ENCODE assay signal across 2 cellular contexts in genomic region chr1:227125929-227126545, GRCh38.
A peak's percentile ranks its signal among the peaks of the same experiment; 100 is the strongest.
TF ChIP-seq lines count a peak whose summit lies in the region.

No MANE protein-coding gene starts in this region.

TF ChIP-seq in K562, 482 proteins besides CTCF, POLR2A, EP300 and RAD21:
- TF ChIP-seq GATA2 (CRISPR knock-in tag; IDR thresholded peaks at IDR 0.05) (0 out of 2 replicates have a peak, but pooled peaks have one; percentile 17), ASH1L (IDR thresholded peaks at IDR 0.05; ENCODE audit: borderline replicate concordance, low read depth, partially characterized antibody) (no peak)

TF ChIP-seq in HepG2, 621 proteins besides CTCF, POLR2A, EP300 and RAD21:
- TF ChIP-seq ZNF781 (CRISPR knock-in tag; IDR thresholded peaks at IDR 0.05; ENCODE audit: borderline replicate concordance, not compliant biosample characterization) = no peak
- no peak for TF ChIP-seq ZNF788 (CRISPR knock-in tag; IDR thresholded peaks at IDR 0.05; ENCODE audit: borderline replicate concordance)
- TF ChIP-seq DMAP1 (CRISPR knock-in tag; IDR thresholded peaks at IDR 0.05) = no peak
- TF ChIP-seq JUN (CRISPR knock-in tag; IDR thresholded peaks at IDR 0.05) = no peak
- no peak for TF ChIP-seq STAT5B (CRISPR knock-in tag; IDR thresholded peaks at IDR 0.05)
- no peak for TF ChIP-seq NFYB (CRISPR knock-in tag; IDR thresholded peaks at IDR 0.05)
- TF ChIP-seq, protein P1, sequence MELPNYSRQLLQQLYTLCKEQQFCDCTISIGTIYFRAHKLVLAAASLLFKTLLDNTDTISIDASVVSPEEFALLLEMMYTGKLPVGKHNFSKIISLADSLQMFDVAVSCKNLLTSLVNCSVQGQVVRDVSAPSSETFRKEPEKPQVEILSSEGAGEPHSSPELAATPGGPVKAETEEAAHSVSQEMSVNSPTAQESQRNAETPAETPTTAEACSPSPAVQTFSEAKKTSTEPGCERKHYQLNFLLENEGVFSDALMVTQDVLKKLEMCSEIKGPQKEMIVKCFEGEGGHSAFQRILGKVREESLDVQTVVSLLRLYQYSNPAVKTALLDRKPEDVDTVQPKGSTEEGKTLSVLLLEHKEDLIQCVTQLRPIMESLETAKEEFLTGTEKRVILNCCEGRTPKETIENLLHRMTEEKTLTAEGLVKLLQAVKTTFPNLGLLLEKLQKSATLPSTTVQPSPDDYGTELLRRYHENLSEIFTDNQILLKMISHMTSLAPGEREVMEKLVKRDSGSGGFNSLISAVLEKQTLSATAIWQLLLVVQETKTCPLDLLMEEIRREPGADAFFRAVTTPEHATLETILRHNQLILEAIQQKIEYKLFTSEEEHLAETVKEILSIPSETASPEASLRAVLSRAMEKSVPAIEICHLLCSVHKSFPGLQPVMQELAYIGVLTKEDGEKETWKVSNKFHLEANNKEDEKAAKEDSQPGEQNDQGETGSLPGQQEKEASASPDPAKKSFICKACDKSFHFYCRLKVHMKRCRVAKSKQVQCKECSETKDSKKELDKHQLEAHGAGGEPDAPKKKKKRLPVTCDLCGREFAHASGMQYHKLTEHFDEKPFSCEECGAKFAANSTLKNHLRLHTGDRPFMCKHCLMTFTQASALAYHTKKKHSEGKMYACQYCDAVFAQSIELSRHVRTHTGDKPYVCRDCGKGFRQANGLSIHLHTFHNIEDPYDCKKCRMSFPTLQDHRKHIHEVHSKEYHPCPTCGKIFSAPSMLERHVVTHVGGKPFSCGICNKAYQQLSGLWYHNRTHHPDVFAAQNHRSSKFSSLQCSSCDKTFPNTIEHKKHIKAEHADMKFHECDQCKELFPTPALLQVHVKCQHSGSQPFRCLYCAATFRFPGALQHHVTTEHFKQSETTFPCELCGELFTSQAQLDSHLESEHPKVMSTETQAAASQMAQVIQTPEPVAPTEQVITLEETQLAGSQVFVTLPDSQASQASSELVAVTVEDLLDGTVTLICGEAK (IDR thresholded peaks at IDR 0.05) = no peak
- TF ChIP-seq, protein P1 (CRISPR knock-in tag; IDR thresholded peaks at IDR 0.05) = no peak
- no peak for TF ChIP-seq KDM2A (CRISPR knock-in tag; IDR thresholded peaks at IDR 0.05; ENCODE audit: borderline replicate concordance, low read depth)
- TF ChIP-seq ZNF644 (CRISPR knock-in tag; IDR thresholded peaks at IDR 0.05; ENCODE audit: low read depth) = no peak
- TF ChIP-seq ZKSCAN1 (IDR thresholded peaks at IDR 0.05; ENCODE audit: low read length) = no peak
- no peak for TF ChIP-seq HDAC2 (CRISPR knock-in tag; IDR thresholded peaks at IDR 0.05)
- no peak for TF ChIP-seq ZNF672 (CRISPR knock-in tag; IDR thresholded peaks at IDR 0.05)
- no peak for TF ChIP-seq ATAD3A (CRISPR knock-in tag; IDR thresholded peaks at IDR 0.05)
- TF ChIP-seq, protein P2, sequence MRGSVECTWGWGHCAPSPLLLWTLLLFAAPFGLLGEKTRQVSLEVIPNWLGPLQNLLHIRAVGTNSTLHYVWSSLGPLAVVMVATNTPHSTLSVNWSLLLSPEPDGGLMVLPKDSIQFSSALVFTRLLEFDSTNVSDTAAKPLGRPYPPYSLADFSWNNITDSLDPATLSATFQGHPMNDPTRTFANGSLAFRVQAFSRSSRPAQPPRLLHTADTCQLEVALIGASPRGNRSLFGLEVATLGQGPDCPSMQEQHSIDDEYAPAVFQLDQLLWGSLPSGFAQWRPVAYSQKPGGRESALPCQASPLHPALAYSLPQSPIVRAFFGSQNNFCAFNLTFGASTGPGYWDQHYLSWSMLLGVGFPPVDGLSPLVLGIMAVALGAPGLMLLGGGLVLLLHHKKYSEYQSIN (CRISPR knock-in tag; IDR thresholded peaks at IDR 0.05; ENCODE audit: borderline replicate concordance) = no peak
- TF ChIP-seq RNF2 (conservative IDR thresholded peaks at IDR 0.05; ENCODE audit: low read depth) = no peak
- no peak for TF ChIP-seq ZNF773 (CRISPR knock-in tag; IDR thresholded peaks at IDR 0.05; ENCODE audit: borderline replicate concordance)
- no peak for TF ChIP-seq ZNF772 (CRISPR knock-in tag; IDR thresholded peaks at IDR 0.05)
- no peak for TF ChIP-seq ZNF335 (CRISPR knock-in tag; IDR thresholded peaks at IDR 0.05)
- no peak for TF ChIP-seq ZNF614 (CRISPR knock-in tag; IDR thresholded peaks at IDR 0.05; ENCODE audit: borderline replicate concordance)
